1 cellular context compared by ENCODE assay signal in genomic region chr17:72613411-72614292, GRCh38.
TF ChIP-seq lines count a peak whose summit lies in the region.

No MANE protein-coding gene starts in this region.

TF ChIP-seq in H1, 55 proteins besides CTCF, POLR2A, EP300 and RAD21:
- TF ChIP-seq CHD7 (IDR thresholded peaks at IDR 0.05; ENCODE audit: insufficient replicate concordance, low read length), result no peak
- no peak for TF ChIP-seq PHF8 (conservative IDR thresholded peaks at IDR 0.05; ENCODE audit: low read depth, low read length)
- no peak for TF ChIP-seq TBP (IDR thresholded peaks at IDR 0.05; ENCODE audit: low read depth, low read length)
- no peak for TF ChIP-seq TAF7 (optimal IDR thresholded peaks at IDR 0.05; ENCODE audit: borderline replicate concordance, low read depth, low read length)
- no peak for TF ChIP-seq KDM1A (IDR thresholded peaks at IDR 0.05; ENCODE audit: borderline replicate concordance, low read length)
- TF ChIP-seq CBX8 (IDR thresholded peaks at IDR 0.05; ENCODE audit: borderline replicate concordance, low read depth, low read length), result no peak
- TF ChIP-seq EGR1 (IDR thresholded peaks at IDR 0.05; ENCODE audit: borderline replicate concordance, low read depth, low read length), result no peak
- no peak for TF ChIP-seq POU5F1 (IDR thresholded peaks at IDR 0.05; ENCODE audit: low read depth, low read length)
- no peak for TF ChIP-seq RXRA (IDR thresholded peaks at IDR 0.05; ENCODE audit: insufficient read depth, low read depth, low read length)
- no peak for TF ChIP-seq BACH1 (IDR thresholded peaks at IDR 0.05; ENCODE audit: low read length)
- no peak for TF ChIP-seq GTF2F1 (IDR thresholded peaks at IDR 0.05; ENCODE audit: borderline replicate concordance, low read depth, low read length)
- TF ChIP-seq USF2 (IDR thresholded peaks at IDR 0.05; ENCODE audit: low read length), result no peak
- TF ChIP-seq TEAD4 (IDR thresholded peaks at IDR 0.05; ENCODE audit: low read depth, low read length), result no peak
- no peak for TF ChIP-seq RFX5 (IDR thresholded peaks at IDR 0.05; ENCODE audit: borderline replicate concordance, low read depth, low read length)
- TF ChIP-seq GABPA (IDR thresholded peaks at IDR 0.05; ENCODE audit: borderline replicate concordance, insufficient read depth, low read length), result no peak
- TF ChIP-seq NRF1 (IDR thresholded peaks at IDR 0.05; ENCODE audit: low read depth, low read length), result no peak
- no peak for TF ChIP-seq ASH2L (IDR thresholded peaks at IDR 0.05; ENCODE audit: low read length)
- no peak for TF ChIP-seq POLR2AphosphoS5 (IDR thresholded peaks at IDR 0.05; ENCODE audit: low read depth, low read length)
- no peak for TF ChIP-seq BCL11A (IDR thresholded peaks at IDR 0.05; ENCODE audit: low read depth in 2 of 2, low read length in 2 of 2)
